1 cellular context compared by ENCODE assay signal in the genomic region with DNA sequence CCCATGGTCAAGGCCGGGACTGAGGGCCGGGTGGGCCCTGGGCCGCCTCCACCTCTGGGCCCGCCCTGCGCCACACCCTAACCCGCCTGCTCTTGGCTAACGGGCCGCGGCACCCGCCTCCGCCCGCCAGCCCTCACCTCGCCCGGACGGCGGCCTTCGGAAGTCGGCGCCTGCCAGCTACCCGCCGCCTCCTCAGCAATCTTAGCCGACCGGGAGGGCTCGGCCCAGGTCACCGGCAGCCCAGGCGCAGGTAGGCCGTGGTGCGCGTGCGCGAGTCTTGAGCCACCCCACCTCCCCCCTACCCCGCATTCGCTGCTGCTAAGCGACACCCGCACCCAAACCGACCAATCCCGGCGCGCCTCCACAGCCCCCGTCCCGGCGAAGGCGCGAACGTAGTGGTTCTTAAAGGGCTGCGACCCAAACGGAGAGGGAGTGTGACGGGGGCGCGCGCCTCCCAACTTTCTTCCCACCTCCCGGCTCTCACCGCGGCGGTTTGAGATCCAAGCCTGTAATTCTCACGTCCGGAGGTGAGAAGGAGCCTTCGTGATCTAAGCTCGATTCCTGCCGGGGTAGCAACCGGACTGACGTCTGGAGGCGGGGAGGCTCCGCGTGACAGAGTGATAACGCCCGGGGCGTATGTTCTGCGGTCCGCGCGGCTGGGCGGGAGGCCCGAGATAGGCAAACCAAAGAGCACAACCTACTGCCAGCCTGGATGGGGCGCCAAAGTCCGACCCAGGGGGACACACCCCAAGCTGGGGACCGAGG.
A peak's percentile ranks its signal among the peaks of the same experiment; 100 is the strongest.
TF ChIP-seq lines count a peak whose summit lies in the region.

A gene with protein sequence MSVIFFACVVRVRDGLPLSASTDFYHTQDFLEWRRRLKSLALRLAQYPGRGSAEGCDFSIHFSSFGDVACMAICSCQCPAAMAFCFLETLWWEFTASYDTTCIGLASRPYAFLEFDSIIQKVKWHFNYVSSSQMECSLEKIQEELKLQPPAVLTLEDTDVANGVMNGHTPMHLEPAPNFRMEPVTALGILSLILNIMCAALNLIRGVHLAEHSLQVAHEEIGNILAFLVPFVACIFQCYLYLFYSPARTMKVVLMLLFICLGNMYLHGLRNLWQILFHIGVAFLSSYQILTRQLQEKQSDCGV (minus strand): TSS at position 259 of the 765 bp plus-strand sequence. CDS start 12,921 bp downstream, outside the sequence.

TF ChIP-seq in HepG2, 621 proteins besides CTCF, POLR2A, EP300 and RAD21 (continued from another document and continues in another):
- TF ChIP-seq, protein P1, sequence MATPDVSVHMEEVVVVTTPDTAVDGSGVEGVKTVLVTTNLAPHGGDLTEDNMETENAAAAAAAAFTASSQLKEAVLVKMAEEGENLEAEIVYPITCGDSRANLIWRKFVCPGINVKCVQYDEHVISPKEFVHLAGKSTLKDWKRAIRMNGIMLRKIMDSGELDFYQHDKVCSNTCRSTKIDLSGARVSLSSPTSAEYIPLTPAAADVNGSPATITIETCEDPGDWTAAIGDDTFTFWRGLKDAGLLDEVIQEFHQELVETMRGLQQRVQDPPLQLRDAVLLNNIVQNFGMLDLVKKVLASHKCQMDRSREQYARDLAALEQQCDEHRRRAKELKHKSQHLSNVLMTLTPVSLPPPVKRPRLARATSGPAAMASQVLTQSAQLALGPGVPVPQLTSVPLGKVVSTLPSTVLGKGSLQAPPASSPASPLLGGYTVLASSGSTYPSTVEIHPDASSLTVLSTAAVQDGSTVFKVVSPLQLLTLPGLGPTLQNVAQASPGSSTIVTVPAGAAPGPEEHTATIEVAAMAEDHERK (CRISPR knock-in tag; IDR thresholded peaks at IDR 0.05; ENCODE audit: low read depth): no peak; the same call in 1 of the 2 replicates
- TF ChIP-seq, protein P2, sequence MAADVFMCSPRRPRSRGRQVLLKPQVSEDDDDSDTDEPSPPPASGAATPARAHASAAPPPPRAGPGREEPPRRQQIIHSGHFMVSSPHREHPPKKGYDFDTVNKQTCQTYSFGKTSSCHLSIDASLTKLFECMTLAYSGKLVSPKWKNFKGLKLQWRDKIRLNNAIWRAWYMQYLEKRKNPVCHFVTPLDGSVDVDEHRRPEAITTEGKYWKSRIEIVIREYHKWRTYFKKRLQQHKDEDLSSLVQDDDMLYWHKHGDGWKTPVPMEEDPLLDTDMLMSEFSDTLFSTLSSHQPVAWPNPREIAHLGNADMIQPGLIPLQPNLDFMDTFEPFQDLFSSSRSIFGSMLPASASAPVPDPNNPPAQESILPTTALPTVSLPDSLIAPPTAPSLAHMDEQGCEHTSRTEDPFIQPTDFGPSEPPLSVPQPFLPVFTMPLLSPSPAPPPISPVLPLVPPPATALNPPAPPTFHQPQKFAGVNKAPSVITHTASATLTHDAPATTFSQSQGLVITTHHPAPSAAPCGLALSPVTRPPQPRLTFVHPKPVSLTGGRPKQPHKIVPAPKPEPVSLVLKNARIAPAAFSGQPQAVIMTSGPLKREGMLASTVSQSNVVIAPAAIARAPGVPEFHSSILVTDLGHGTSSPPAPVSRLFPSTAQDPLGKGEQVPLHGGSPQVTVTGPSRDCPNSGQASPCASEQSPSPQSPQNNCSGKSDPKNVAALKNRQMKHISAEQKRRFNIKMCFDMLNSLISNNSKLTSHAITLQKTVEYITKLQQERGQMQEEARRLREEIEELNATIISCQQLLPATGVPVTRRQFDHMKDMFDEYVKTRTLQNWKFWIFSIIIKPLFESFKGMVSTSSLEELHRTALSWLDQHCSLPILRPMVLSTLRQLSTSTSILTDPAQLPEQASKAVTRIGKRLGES (CRISPR knock-in tag; IDR thresholded peaks at IDR 0.05; ENCODE audit: borderline replicate concordance): no peak
- TF ChIP-seq KDM3A (CRISPR knock-in tag; IDR thresholded peaks at IDR 0.05; ENCODE audit: low read depth) (peak; percentile 57; the same call in 1 of the 2 replicates), ATM (IDR thresholded peaks at IDR 0.05; ENCODE audit: borderline replicate concordance) (no peak), ELF3 (CRISPR knock-in tag; IDR thresholded peaks at IDR 0.05) (no peak), NFIB (CRISPR knock-in tag; IDR thresholded peaks at IDR 0.05; ENCODE audit: borderline replicate concordance) (no peak), MTA3 (CRISPR knock-in tag; IDR thresholded peaks at IDR 0.05) (no peak), ZNF367 (CRISPR knock-in tag; IDR thresholded peaks at IDR 0.05; ENCODE audit: borderline replicate concordance) (no peak; the same call in 1 of the 2 replicates), NCOA1 (CRISPR knock-in tag; IDR thresholded peaks at IDR 0.05) (0 out of 2 replicates have a peak, but pooled peaks have one; percentile 49), ZNF292 (CRISPR knock-in tag; IDR thresholded peaks at IDR 0.05; ENCODE audit: borderline replicate concordance, low read depth) (no peak), ZSCAN30 (CRISPR knock-in tag; IDR thresholded peaks at IDR 0.05) (no peak), CBX2 (IDR thresholded peaks at IDR 0.05; ENCODE audit: low read depth, low read length) (no peak), CBX2 (CRISPR knock-in tag; IDR thresholded peaks at IDR 0.05; ENCODE audit: low read depth) (no peak)
- TF ChIP-seq, protein P3, sequence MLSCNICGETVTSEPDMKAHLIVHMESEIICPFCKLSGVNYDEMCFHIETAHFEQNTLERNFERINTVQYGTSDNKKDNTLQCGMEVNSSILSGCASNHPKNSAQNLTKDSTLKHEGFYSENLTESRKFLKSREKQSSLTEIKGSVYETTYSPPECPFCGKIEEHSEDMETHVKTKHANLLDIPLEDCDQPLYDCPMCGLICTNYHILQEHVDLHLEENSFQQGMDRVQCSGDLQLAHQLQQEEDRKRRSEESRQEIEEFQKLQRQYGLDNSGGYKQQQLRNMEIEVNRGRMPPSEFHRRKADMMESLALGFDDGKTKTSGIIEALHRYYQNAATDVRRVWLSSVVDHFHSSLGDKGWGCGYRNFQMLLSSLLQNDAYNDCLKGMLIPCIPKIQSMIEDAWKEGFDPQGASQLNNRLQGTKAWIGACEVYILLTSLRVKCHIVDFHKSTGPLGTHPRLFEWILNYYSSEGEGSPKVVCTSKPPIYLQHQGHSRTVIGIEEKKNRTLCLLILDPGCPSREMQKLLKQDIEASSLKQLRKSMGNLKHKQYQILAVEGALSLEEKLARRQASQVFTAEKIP (CRISPR knock-in tag; IDR thresholded peaks at IDR 0.05; ENCODE audit: borderline replicate concordance): no peak
- TF ChIP-seq, protein P4, sequence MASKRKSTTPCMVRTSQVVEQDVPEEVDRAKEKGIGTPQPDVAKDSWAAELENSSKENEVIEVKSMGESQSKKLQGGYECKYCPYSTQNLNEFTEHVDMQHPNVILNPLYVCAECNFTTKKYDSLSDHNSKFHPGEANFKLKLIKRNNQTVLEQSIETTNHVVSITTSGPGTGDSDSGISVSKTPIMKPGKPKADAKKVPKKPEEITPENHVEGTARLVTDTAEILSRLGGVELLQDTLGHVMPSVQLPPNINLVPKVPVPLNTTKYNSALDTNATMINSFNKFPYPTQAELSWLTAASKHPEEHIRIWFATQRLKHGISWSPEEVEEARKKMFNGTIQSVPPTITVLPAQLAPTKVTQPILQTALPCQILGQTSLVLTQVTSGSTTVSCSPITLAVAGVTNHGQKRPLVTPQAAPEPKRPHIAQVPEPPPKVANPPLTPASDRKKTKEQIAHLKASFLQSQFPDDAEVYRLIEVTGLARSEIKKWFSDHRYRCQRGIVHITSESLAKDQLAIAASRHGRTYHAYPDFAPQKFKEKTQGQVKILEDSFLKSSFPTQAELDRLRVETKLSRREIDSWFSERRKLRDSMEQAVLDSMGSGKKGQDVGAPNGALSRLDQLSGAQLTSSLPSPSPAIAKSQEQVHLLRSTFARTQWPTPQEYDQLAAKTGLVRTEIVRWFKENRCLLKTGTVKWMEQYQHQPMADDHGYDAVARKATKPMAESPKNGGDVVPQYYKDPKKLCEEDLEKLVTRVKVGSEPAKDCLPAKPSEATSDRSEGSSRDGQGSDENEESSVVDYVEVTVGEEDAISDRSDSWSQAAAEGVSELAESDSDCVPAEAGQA (IDR thresholded peaks at IDR 0.05; ENCODE audit: low read depth): peak; percentile 40; the same call in 1 of the 2 replicates
- TF ChIP-seq, protein P4 (CRISPR knock-in tag; IDR thresholded peaks at IDR 0.05; ENCODE audit: borderline replicate concordance): 0 out of 2 replicates have a peak, but pooled peaks have one; percentile 17
- TF ChIP-seq, protein P5, sequence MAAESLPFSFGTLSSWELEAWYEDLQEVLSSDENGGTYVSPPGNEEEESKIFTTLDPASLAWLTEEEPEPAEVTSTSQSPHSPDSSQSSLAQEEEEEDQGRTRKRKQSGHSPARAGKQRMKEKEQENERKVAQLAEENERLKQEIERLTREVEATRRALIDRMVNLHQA (CRISPR knock-in tag; IDR thresholded peaks at IDR 0.05): no peak
- TF ChIP-seq, protein P6, sequence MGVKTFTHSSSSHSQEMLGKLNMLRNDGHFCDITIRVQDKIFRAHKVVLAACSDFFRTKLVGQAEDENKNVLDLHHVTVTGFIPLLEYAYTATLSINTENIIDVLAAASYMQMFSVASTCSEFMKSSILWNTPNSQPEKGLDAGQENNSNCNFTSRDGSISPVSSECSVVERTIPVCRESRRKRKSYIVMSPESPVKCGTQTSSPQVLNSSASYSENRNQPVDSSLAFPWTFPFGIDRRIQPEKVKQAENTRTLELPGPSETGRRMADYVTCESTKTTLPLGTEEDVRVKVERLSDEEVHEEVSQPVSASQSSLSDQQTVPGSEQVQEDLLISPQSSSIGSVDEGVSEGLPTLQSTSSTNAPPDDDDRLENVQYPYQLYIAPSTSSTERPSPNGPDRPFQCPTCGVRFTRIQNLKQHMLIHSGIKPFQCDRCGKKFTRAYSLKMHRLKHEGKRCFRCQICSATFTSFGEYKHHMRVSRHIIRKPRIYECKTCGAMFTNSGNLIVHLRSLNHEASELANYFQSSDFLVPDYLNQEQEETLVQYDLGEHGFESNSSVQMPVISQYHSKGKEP (CRISPR knock-in tag; IDR thresholded peaks at IDR 0.05): no peak
- TF ChIP-seq, protein P7, sequence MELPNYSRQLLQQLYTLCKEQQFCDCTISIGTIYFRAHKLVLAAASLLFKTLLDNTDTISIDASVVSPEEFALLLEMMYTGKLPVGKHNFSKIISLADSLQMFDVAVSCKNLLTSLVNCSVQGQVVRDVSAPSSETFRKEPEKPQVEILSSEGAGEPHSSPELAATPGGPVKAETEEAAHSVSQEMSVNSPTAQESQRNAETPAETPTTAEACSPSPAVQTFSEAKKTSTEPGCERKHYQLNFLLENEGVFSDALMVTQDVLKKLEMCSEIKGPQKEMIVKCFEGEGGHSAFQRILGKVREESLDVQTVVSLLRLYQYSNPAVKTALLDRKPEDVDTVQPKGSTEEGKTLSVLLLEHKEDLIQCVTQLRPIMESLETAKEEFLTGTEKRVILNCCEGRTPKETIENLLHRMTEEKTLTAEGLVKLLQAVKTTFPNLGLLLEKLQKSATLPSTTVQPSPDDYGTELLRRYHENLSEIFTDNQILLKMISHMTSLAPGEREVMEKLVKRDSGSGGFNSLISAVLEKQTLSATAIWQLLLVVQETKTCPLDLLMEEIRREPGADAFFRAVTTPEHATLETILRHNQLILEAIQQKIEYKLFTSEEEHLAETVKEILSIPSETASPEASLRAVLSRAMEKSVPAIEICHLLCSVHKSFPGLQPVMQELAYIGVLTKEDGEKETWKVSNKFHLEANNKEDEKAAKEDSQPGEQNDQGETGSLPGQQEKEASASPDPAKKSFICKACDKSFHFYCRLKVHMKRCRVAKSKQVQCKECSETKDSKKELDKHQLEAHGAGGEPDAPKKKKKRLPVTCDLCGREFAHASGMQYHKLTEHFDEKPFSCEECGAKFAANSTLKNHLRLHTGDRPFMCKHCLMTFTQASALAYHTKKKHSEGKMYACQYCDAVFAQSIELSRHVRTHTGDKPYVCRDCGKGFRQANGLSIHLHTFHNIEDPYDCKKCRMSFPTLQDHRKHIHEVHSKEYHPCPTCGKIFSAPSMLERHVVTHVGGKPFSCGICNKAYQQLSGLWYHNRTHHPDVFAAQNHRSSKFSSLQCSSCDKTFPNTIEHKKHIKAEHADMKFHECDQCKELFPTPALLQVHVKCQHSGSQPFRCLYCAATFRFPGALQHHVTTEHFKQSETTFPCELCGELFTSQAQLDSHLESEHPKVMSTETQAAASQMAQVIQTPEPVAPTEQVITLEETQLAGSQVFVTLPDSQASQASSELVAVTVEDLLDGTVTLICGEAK (IDR thresholded peaks at IDR 0.05): no peak
- TF ChIP-seq, protein P7 (CRISPR knock-in tag; IDR thresholded peaks at IDR 0.05): peak; percentile 32; the same call in 1 of the 2 replicates
